Comparison of ENCODE assay signal across 8 cellular contexts in genomic region chr4:99405433-99406115, GRCh38. TPM values are rescaled to one million over a fixed set of nuclear protein-coding genes. Genes with fewer than 3 reads are reported as not detected.
DNase-seq lines count a peak whose midpoint lies in the region; ATAC-seq, FAIRE-seq and TF ChIP-seq lines count a peak whose summit lies in the region.

No MANE protein-coding gene starts in this region.

- TF ChIP-seq EP300 in K562 (IDR thresholded peaks at IDR 0.05; ENCODE audit: low read length): no peak

- H3K4me3 ChIP-seq in K562 (no peak overlapping the region), iPS DF 6.9 (ENCODE audit: low read length) (no peak overlapping the region)

- TF ChIP-seq CTCF in GM13976 (IDR thresholded peaks at IDR 0.05; ENCODE audit: borderline replicate concordance, control extremely low read depth, extremely low read depth, insufficient read depth, missing control alignments): peak; percentile 82
- peak; percentile 73 to 88 (median 82) for TF ChIP-seq CTCF in K562 (IDR thresholded peaks at IDR 0.05 in 2 of 3, conservative IDR thresholded peaks at IDR 0.05 in 1 of 3; ENCODE audit: insufficient read depth in 2 of 3, low read depth in 1 of 3, low read length in 3 of 3)

- no peak overlapping the region for H2AFZ ChIP-seq in K562 (ENCODE audit: low read depth, low read length)

- no peaks in the 10 kb centered on the region for H3K9me1 ChIP-seq in K562 (ENCODE audit: control insufficient read depth, insufficient read depth, low read length)

- BruUV-seq in K562 (replicated peaks; lab: Mats Ljungman, UMichigan): no TSS peak

- peak; percentile 90 to 93 for TF ChIP-seq RAD21 in K562 (CRISPR knock-in tag; conservative IDR thresholded peaks at IDR 0.05 in 1 of 2, IDR thresholded peaks at IDR 0.05 in 1 of 2)

- FAIRE-seq in A204.1 (lab: Jason Lieb, UNC): peak; percentile 77
- peak; percentile 28 for FAIRE-seq in TTC549 (lab: Jason Lieb, UNC)
- peak; percentile 92 for FAIRE-seq in K562 (lab: Jason Lieb, UNC)

- in situ Hi-C loops in GM13976 (cut with MboI; ENCODE audit: low sequenced_read_pairs, unreplicated experiment) (loop anchor here (25.0 kb wide), 2 partner anchors 293 to 418 kb away; partner anchors contain the start of gene METAP1), K562 (cut with MboI) (loop anchor here (10.0 to 25.0 kb wide), 2 partner anchors 661 to 943 kb away; no protein-coding TSS in a partner anchor)

- H3K9ac ChIP-seq in K562 (ENCODE audit: insufficient read depth in 1 of 2, low read depth in 2 of 2, low read length in 2 of 2): no peak overlapping the region

- no peaks in the 10 kb centered on the region for H4K20me1 ChIP-seq in K562 (replicated peaks; ENCODE audit: control insufficient read depth, insufficient read depth, low read length)

- H3K36me3 ChIP-seq in K562 (ENCODE audit: control insufficient read depth, insufficient read depth, low read length) (no peaks in the 10 kb centered on the region), iPS DF 6.9 (ENCODE audit: control insufficient read depth, insufficient read depth, low read length) (no peaks in the 10 kb centered on the region)

- H3K4me1 ChIP-seq in K562 (replicated peaks in 1 of 2; ENCODE audit: control insufficient read depth in 2 of 2, insufficient read depth in 2 of 2, low read length in 2 of 2): no peaks in the 10 kb centered on the region
- H3K4me1 ChIP-seq in iPS DF 6.9 (ENCODE audit: control insufficient read depth, insufficient read depth, low read length): no peaks in the 10 kb centered on the region

- no peak for TF ChIP-seq POLR2A in K562 (conservative IDR thresholded peaks at IDR 0.05)

- intact Hi-C loops in K562 (cut with micrococcal nuclease): loop anchor here (1.0 to 5.0 kb wide), 7 partner anchors 287 to 1253 kb away; partner anchors contain the start of gene METAP1

- ATAC-seq in K562 (peak; percentile 92), GM18511 (IDR thresholded peaks at IDR 0.05; ENCODE audit: unreplicated experiment) (no peak)

- H3K9me3 ChIP-seq in K562 (replicated peaks; ENCODE audit: control insufficient read depth, insufficient read depth, low read depth, low read length): no peaks in the 10 kb centered on the region
- H3K9me3 ChIP-seq in iPS DF 6.9 (ENCODE audit: control insufficient read depth, insufficient read depth, low read length): no peaks in the 10 kb centered on the region

- H3K27ac ChIP-seq in K562 (ENCODE audit: extremely low read depth, low read depth, low read length): no peak overlapping the region
- H3K27ac ChIP-seq in iPS DF 6.9 (ENCODE audit: low read length): no peak overlapping the region

- CTCF ChIA-PET in K562 (lab: Yijun Ruan, JAX; ENCODE audit: low intra/inter-chr PET ratio): interaction anchor here (0.9 to 1.8 kb wide), 3 partner anchors 288 to 938 kb away, joined by 3 to 10 read pairs (median 4); no protein-coding TSS in a partner anchor

- H3K4me2 ChIP-seq in K562 (ENCODE audit: insufficient read depth, low read length): no peak overlapping the region

- no peaks in the 10 kb centered on the region for H3K79me2 ChIP-seq in K562 (ENCODE audit: control insufficient read depth, insufficient read depth, low read length)

- H3K27me3 ChIP-seq in K562 (ENCODE audit: control insufficient read depth in 2 of 2, insufficient read depth in 2 of 2, low read length in 2 of 2): no peaks in the 10 kb centered on the region
- H3K27me3 ChIP-seq in iPS DF 6.9 (ENCODE audit: control insufficient read depth, insufficient read depth, low read length): no peaks in the 10 kb centered on the region

- WGBS in K562 (ENCODE audit: insufficient coverage, low coverage, missing lambda C conversion rate): 0% methylated on average over 5 of the region's 6 CpGs
- WGBS in iPS DF 6.9 (ENCODE audit: insufficient coverage, insufficient read length): 100% methylated on average over 1 of the region's 6 CpGs

- no peak for DNase-seq in GM13976 (ENCODE audit: low spot score)
- DNase-seq in NCI-H1694 (lab: John Stamatoyannopoulos, UW): peak; percentile 53
- peak; percentile 29 to 71 (median 54) for DNase-seq in K562 (ENCODE audit: extremely low read depth in 1 of 4, low spot score in 3 of 4)
- DNase-seq in iPS DF 6.9 (ENCODE audit: low read depth, low spot score): peak; percentile 60
- DNase-seq in stimulated activated CD4-positive, alpha-beta T cell treated with anti-CD3 and anti-CD28 coated beads, Interleukin-12 subunit alpha, Interleukin-12 subunit beta, amount 100 ng/mL, for 4 hours: peak; percentile 58

- POLR2A ChIA-PET in K562 (lab: Yijun Ruan, JAX): no interaction called here

TF ChIP-seq in K562, 482 proteins besides CTCF, POLR2A, EP300 and RAD21 (continues in another document):
- TF ChIP-seq RUNX1 (IDR thresholded peaks at IDR 0.05; ENCODE audit: low read depth): no peak
- peak; percentile 71 for TF ChIP-seq SMC3 (conservative IDR thresholded peaks at IDR 0.05; ENCODE audit: insufficient read depth, low read depth, low read length)
- peak; percentile 87 for TF ChIP-seq DEAF1 (CRISPR knock-in tag; IDR thresholded peaks at IDR 0.05)
- TF ChIP-seq RCOR1 (IDR thresholded peaks at IDR 0.05; ENCODE audit: borderline replicate concordance in 1 of 2, low read depth in 2 of 2, low read length in 2 of 2): peak in 1 of 2 experiments; percentile 20; a peak in 1 of 4 replicates
- TF ChIP-seq, protein P1, sequence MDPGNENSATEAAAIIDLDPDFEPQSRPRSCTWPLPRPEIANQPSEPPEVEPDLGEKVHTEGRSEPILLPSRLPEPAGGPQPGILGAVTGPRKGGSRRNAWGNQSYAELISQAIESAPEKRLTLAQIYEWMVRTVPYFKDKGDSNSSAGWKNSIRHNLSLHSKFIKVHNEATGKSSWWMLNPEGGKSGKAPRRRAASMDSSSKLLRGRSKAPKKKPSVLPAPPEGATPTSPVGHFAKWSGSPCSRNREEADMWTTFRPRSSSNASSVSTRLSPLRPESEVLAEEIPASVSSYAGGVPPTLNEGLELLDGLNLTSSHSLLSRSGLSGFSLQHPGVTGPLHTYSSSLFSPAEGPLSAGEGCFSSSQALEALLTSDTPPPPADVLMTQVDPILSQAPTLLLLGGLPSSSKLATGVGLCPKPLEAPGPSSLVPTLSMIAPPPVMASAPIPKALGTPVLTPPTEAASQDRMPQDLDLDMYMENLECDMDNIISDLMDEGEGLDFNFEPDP (CRISPR knock-in tag; IDR thresholded peaks at IDR 0.05): no peak
- no peak for TF ChIP-seq ELF4 (CRISPR knock-in tag; IDR thresholded peaks at IDR 0.05)
- no peak for TF ChIP-seq PRPF4 (IDR thresholded peaks at IDR 0.05; ENCODE audit: insufficient read depth, low read depth, low read length, poor library complexity, severe bottlenecking)
- TF ChIP-seq FOXP1 (CRISPR knock-in tag; IDR thresholded peaks at IDR 0.05): no peak
- no peak for TF ChIP-seq SMARCE1 (IDR thresholded peaks at IDR 0.05)
- 0 out of 2 replicates have a peak, but pooled peaks have one; percentile 14 for TF ChIP-seq ATF7 (IDR thresholded peaks at IDR 0.05)
- TF ChIP-seq EGR1 (conservative IDR thresholded peaks at IDR 0.05): no peak

RNA-seq across cellular contexts. Expression of gene ADH7, which starts 29.6 kb away (rescaled TPM):
- total RNA-seq in K562 (2011; cell fraction: chromatin; rRNA removed; ENCODE audit: low replicate concordance): not detected in 2 replicates
- not detected in 2 replicates for total RNA-seq in K562 (2011; cell fraction: nucleolus; rRNA removed)
- not detected in 2 replicates for total RNA-seq in K562 (2011; cell fraction: nucleoplasm; rRNA removed)
- not detected in 2 replicates for total RNA-seq in K562 (2014; rRNA removed)
- not detected in 2 replicates for total RNA-seq in K562 (2014; rRNA removed; fragmentation: Illumina TruSeq; extraction: Trizol)
- not detected in 2 replicates for total RNA-seq in K562 (2015; rRNA removed; fragmentation: Illumina TruSeq; extraction: Trizol)
- total RNA-seq in K562 (2021): not detected in 2 replicates
- not detected in 2 replicates for polyA plus RNA-seq in K562 (2011; rRNA removed)
- polyA plus RNA-seq in K562 (2011; cell fraction: cytosol; rRNA removed): not detected in 2 replicates
- not detected in 2 replicates for polyA plus RNA-seq in K562 (2011; cell fraction: nucleus; rRNA removed)
- polyA plus RNA-seq in K562 (2012): not detected in 2 replicates
- polyA plus RNA-seq in K562 (2014; fragmentation: Illumina TruSeq; extraction: Trizol): not detected in 2 replicates
- polyA plus RNA-seq in K562 (2014; fragmentation: Nextera tagmentation; extraction: Ambion mirVana): not detected
- polyA plus RNA-seq in K562 (2014; rRNA removed): not detected in 2 replicates
- polyA minus RNA-seq in K562 (2011; rRNA and poly(A)+ RNA removed): not detected in 2 replicates
- not detected in 2 replicates for polyA minus RNA-seq in K562 (2011; cell fraction: cytosol; rRNA and poly(A)+ RNA removed)
- not detected in 2 replicates for polyA minus RNA-seq in K562 (2011; cell fraction: nucleus; rRNA and poly(A)+ RNA removed)

RNA-seq across cellular contexts. Expression of gene ADH1C, which starts 53.0 kb away (rescaled TPM):
- not detected in 2 replicates for total RNA-seq in K562 (2011; cell fraction: chromatin; rRNA removed; ENCODE audit: low replicate concordance)
- total RNA-seq in K562 (2011; cell fraction: nucleolus; rRNA removed): not detected in 2 replicates
- total RNA-seq in K562 (2011; cell fraction: nucleoplasm; rRNA removed): not detected in 2 replicates
- not detected in 2 replicates for total RNA-seq in K562 (2014; rRNA removed)
- total RNA-seq in K562 (2014; rRNA removed; fragmentation: Illumina TruSeq; extraction: Trizol): not detected in 2 replicates
- total RNA-seq in K562 (2015; rRNA removed; fragmentation: Illumina TruSeq; extraction: Trizol): not detected in 2 replicates
- total RNA-seq in K562 (2021): 0.34 and 0.40 TPM in 2 replicates
- not detected in 2 replicates for polyA plus RNA-seq in K562 (2011; rRNA removed)
- polyA plus RNA-seq in K562 (2011; cell fraction: cytosol; rRNA removed): not detected in 2 replicates
- not detected in 2 replicates for polyA plus RNA-seq in K562 (2011; cell fraction: nucleus; rRNA removed)
- polyA plus RNA-seq in K562 (2012): not detected in 2 replicates
- not detected in 2 replicates for polyA plus RNA-seq in K562 (2014; fragmentation: Illumina TruSeq; extraction: Trizol)
- not detected for polyA plus RNA-seq in K562 (2014; fragmentation: Nextera tagmentation; extraction: Ambion mirVana)
- polyA plus RNA-seq in K562 (2014; rRNA removed): not detected in 2 replicates
- not detected in 2 replicates for polyA minus RNA-seq in K562 (2011; rRNA and poly(A)+ RNA removed)
- not detected in 2 replicates for polyA minus RNA-seq in K562 (2011; cell fraction: cytosol; rRNA and poly(A)+ RNA removed)
- polyA minus RNA-seq in K562 (2011; cell fraction: nucleus; rRNA and poly(A)+ RNA removed): not detected in 2 replicates
